Comparison of ENCODE assay signal across 12 cellular contexts in the genomic region with DNA sequence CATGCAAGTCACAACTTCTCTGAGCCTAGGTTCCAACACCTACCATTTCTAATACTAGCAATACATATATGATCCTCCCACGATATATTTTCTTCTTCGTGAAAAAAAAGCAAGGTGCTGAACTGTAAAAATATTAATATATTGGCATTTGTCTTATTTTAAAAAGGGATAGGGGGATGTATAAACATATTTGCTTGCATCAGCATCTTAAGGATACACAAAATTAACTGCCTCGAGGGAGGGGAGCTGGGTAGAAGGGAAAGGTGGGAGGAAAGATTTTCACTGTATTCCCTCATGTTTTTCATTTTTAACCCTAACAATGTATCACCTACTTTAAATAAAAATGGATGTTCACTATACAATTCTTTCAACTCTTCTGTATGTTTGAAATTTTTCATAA. TPM values are rescaled to one million over a fixed set of nuclear protein-coding genes. Genes with fewer than 3 reads are reported as not detected.
DNase-seq lines count a peak whose midpoint lies in the region; ATAC-seq, FAIRE-seq and TF ChIP-seq lines count a peak whose summit lies in the region.
"Had no signal": no experiment of that assay in that cellular context is flagged by ENCODE, and none has a peak within 500 bp of the region (broad histone marks: within the 10 kb centered on the region; RNA-seq: fewer than 3 reads in every experiment).

No MANE protein-coding gene starts in this region.

- no peak overlapping the region for H3K9ac ChIP-seq in iPS-15b (ENCODE audit: low read depth, low read length)

- no peak for TF ChIP-seq EP300 in A549 (IDR thresholded peaks at IDR 0.05)

- DNase-seq in A549 (ENCODE audit: low read depth in 1 of 2, low spot score in 1 of 2) (no peak), H7 (no peak), Kasumi-1 (lab: John Stamatoyannopoulos, UW) (no peak)
- DNase-seq in activated T-helper 2 cell treated with anti-CD3 and anti-CD28 coated beads, Interferon-gamma antibody, Interleukin-2, Interleukin-4, amounts not matched to agents 10 μg/mL and 5 μg/mL and 100 μg/mL, durations not matched to agents 14 hours and 24 hours and 36 hours (ENCODE audit: low spot score), result no peak
- DNase-seq: activated CD4-positive, alpha-beta memory T cell treated with anti-CD3 and anti-CD28 coated beads, Interleukin-2, amount 10 ng/mL, durations not matched to agents 7 days and 5 days; gastrocnemius medialis; NCI-H1694 treated with DMSO at 0.1 percent for 48 hours; stimulated activated naive CD8-positive, alpha-beta T cell treated with anti-CD3 and anti-CD28 coated beads, Interleukin-15, Interleukin-2, amounts not matched to agents 100 U/mL and 50 U/mL, for 24 hours had no signal

- ATAC-seq in A549 (no peak), HG03460 (IDR thresholded peaks at IDR 0.05; ENCODE audit: unreplicated experiment) (no peak), HG03521 (IDR thresholded peaks at IDR 0.05; ENCODE audit: unreplicated experiment) (no peak), GM19035 (IDR thresholded peaks at IDR 0.05; ENCODE audit: unreplicated experiment) (no peak)
- ATAC-seq: stimulated activated naive CD8-positive, alpha-beta T cell treated with anti-CD3 and anti-CD28 coated beads, Interleukin-15, Interleukin-2, amounts not matched to agents 100 U/mL and 50 U/mL, for 24 hours had no signal

- H3K4me1 Mint-ChIP-seq in activated T-helper 2 cell treated with anti-CD3 and anti-CD28 coated beads, Interferon-gamma antibody, Interleukin-2, Interleukin-4, amounts not matched to agents 10 μg/mL and 5 μg/mL and 100 μg/mL, durations not matched to agents 14 hours and 24 hours and 36 hours (ENCODE audit: low read depth), result peaks cover 20% of the 10 kb centered on the region

- H3K27ac ChIP-seq in A549, result no peak overlapping the region; a peak in 1 of 6 replicates

- TF ChIP-seq POLR2A in A549 (IDR thresholded peaks at IDR 0.05; ENCODE audit: low read length), result no peak

- CTCF ChIA-PET in A549 (lab: Yijun Ruan, JAX), result interaction anchor here (1.0 to 1.7 kb wide), 8 partner anchors 9 to 118 kb away, joined by 3 to 7 read pairs (median 4); no protein-coding TSS in a partner anchor

- 59% methylated on average over 3 of the region's 3 CpGs for WGBS in A549 (ENCODE audit: missing lambda C conversion rate)

- POLR2A ChIA-PET in A549 (lab: Yijun Ruan, JAX), result interaction anchor here (0.8 to 3.5 kb wide), 3 partner anchors 19 to 378 kb away, joined by 5 to 28 read pairs (median 7); a partner anchor contains a TSS

- H3K36me3 ChIP-seq in H7 (replicated peaks; ENCODE audit: control insufficient read depth, insufficient read depth, low read length), result no peaks in the 10 kb centered on the region; the same call in 1 of the 2 replicates
- H3K36me3 ChIP-seq in iPS-15b (ENCODE audit: control insufficient read depth, insufficient read depth, low read length), result no peaks in the 10 kb centered on the region

- H3K9me3 ChIP-seq in A549 (peaks cover 8% of the 10 kb centered on the region; the same call in 2 of the 3 replicates), iPS-15b (ENCODE audit: control insufficient read depth, insufficient read depth, low read length) (no peaks in the 10 kb centered on the region)
- H3K9me3 ChIP-seq: gastrocnemius medialis had no signal

- no peak for TF ChIP-seq RAD21 in A549 (conservative IDR thresholded peaks at IDR 0.05 in 1 of 2, IDR thresholded peaks at IDR 0.05 in 1 of 2)

- FAIRE-seq in A549 (lab: Jason Lieb, UNC), result no peak

- no peaks in the 10 kb centered on the region for H3K27me3 ChIP-seq in H7 (ENCODE audit: control insufficient read depth, insufficient read depth, low read length)
- H3K27me3 ChIP-seq in iPS-15b (ENCODE audit: control insufficient read depth, insufficient read depth, low read length), result peaks cover 20% of the 10 kb centered on the region
- H3K27me3 ChIP-seq: gastrocnemius medialis had no signal

- no peak for TF ChIP-seq CTCF in A549 (IDR thresholded peaks at IDR 0.05)

- H3K4me3 ChIP-seq in A549 (peak overlapping the region; percentile 86), H7 (ENCODE audit: insufficient read depth, low read depth, low read length) (peak overlapping the region; percentile 65; the same call in 1 of the 2 replicates), iPS-15b (ENCODE audit: low read depth, low read length) (peak overlapping the region; percentile 62)

- H3K4me2 ChIP-seq in A549, result peak overlapping the region; percentile 94

- intact Hi-C loops in activated T-helper 2 cell treated with anti-CD3 and anti-CD28 coated beads, Interferon-gamma antibody, Interleukin-2, Interleukin-4, amounts not matched to agents 10 μg/mL and 5 μg/mL and 100 μg/mL, durations not matched to agents 14 hours and 24 hours and 36 hours (cut with micrococcal nuclease), result loop anchor here (10.0 kb wide), 1 partner anchor 789 kb away; a partner anchor contains a TSS

- H3K27ac Mint-ChIP-seq in activated T-helper 2 cell treated with anti-CD3 and anti-CD28 coated beads, Interferon-gamma antibody, Interleukin-2, Interleukin-4, amounts not matched to agents 10 μg/mL and 5 μg/mL and 100 μg/mL, durations not matched to agents 14 hours and 24 hours and 36 hours, result no peak overlapping the region

- peak overlapping the region; percentile 47 for H3K4me3 Mint-ChIP-seq in activated T-helper 2 cell treated with anti-CD3 and anti-CD28 coated beads, Interferon-gamma antibody, Interleukin-2, Interleukin-4, amounts not matched to agents 10 μg/mL and 5 μg/mL and 100 μg/mL, durations not matched to agents 14 hours and 24 hours and 36 hours (ENCODE audit: low read depth)
- H3K4me3 Mint-ChIP-seq: activated CD4-positive, alpha-beta memory T cell treated with anti-CD3 and anti-CD28 coated beads, Interleukin-2, amount 10 ng/mL, durations not matched to agents 7 days and 5 days had no signal

- H3K27me3 Mint-ChIP-seq in activated T-helper 2 cell treated with anti-CD3 and anti-CD28 coated beads, Interferon-gamma antibody, Interleukin-2, Interleukin-4, amounts not matched to agents 10 μg/mL and 5 μg/mL and 100 μg/mL, durations not matched to agents 14 hours and 24 hours and 36 hours (ENCODE audit: low read depth), result no peaks in the 10 kb centered on the region
- H3K27me3 Mint-ChIP-seq: activated CD4-positive, alpha-beta memory T cell treated with anti-CD3 and anti-CD28 coated beads, Interleukin-2, amount 10 ng/mL, durations not matched to agents 7 days and 5 days had no signal

- peaks cover 41% of the 10 kb centered on the region for H3K36me3 Mint-ChIP-seq in activated T-helper 2 cell treated with anti-CD3 and anti-CD28 coated beads, Interferon-gamma antibody, Interleukin-2, Interleukin-4, amounts not matched to agents 10 μg/mL and 5 μg/mL and 100 μg/mL, durations not matched to agents 14 hours and 24 hours and 36 hours (ENCODE audit: low read depth)

- peaks cover 22% of the 10 kb centered on the region for H3K4me1 ChIP-seq in A549
- H3K4me1 ChIP-seq in iPS-15b (ENCODE audit: control insufficient read depth, insufficient read depth, low read length), result peaks cover 3% of the 10 kb centered on the region

- peaks cover 3% of the 10 kb centered on the region for H3K9me3 Mint-ChIP-seq in activated T-helper 2 cell treated with anti-CD3 and anti-CD28 coated beads, Interferon-gamma antibody, Interleukin-2, Interleukin-4, amounts not matched to agents 10 μg/mL and 5 μg/mL and 100 μg/mL, durations not matched to agents 14 hours and 24 hours and 36 hours

TF ChIP-seq in A549, 52 proteins besides CTCF, POLR2A, EP300 and RAD21:
- TF ChIP-seq, protein P1, sequence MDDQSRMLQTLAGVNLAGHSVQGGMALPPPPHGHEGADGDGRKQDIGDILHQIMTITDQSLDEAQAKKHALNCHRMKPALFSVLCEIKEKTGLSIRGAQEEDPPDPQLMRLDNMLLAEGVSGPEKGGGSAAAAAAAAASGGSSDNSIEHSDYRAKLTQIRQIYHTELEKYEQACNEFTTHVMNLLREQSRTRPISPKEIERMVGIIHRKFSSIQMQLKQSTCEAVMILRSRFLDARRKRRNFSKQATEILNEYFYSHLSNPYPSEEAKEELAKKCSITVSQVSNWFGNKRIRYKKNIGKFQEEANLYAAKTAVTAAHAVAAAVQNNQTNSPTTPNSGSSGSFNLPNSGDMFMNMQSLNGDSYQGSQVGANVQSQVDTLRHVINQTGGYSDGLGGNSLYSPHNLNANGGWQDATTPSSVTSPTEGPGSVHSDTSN (IDR thresholded peaks at IDR 0.05), result no peak
- peak; percentile 72 for TF ChIP-seq MAFK (IDR thresholded peaks at IDR 0.05; ENCODE audit: partially characterized antibody)

RNA-seq across cellular contexts. Expression of a gene that starts 1.3 kb away (rescaled TPM):
- polyA plus RNA-seq in A549 (2011; rRNA removed) (90.2 and 97.7 TPM in 2 replicates), A549 (2017; fragmentation: RNase III; extraction: RNeasy Plus Mini Kit Qiagen cat#74134 plus additional on column Dnase treatment) (38.5 to 41.8 TPM (median 39.3 TPM) in 3 replicates)
- polyA plus RNA-seq in A549 (2012; cell fraction: cytosol; rRNA removed), result 26.2 and 31.3 TPM in 2 replicates
- 18.3 and 26.1 TPM in 2 replicates for polyA plus RNA-seq in A549 (2012; cell fraction: nucleus; rRNA removed)
- 58.1 and 68.6 TPM in 2 replicates for polyA minus RNA-seq in A549 (2011; rRNA and poly(A)+ RNA removed)
- 15.0 and 17.2 TPM in 2 replicates for total RNA-seq in H7 (2014; rRNA removed; shearing (Covaris generic))
- total RNA-seq in activated T-helper 2 cell treated with anti-CD3 and anti-CD28 coated beads, Interferon-gamma antibody, Interleukin-2, Interleukin-4, amounts not matched to agents 10 μg/mL and 5 μg/mL and 100 μg/mL, durations not matched to agents 14 hours and 24 hours and 36 hours, result 29.5 and 32.5 TPM in 2 replicates
